In genomic region chr20:43976577-43976976, GRCh38 we compare ENCODE assay signal across 18 cellular contexts.
"Had no signal": no experiment of that assay in that cellular context is flagged by ENCODE, and none has a peak within 500 bp of the region (broad histone marks: within the 10 kb centered on the region; RNA-seq: fewer than 3 reads in every experiment).

No MANE protein-coding gene starts in this region.

- H3K9me3 ChIP-seq: prostate gland had no signal

- H3K4me3 Mint-ChIP-seq: activated T-helper 17 cell treated with anti-CD3 and anti-CD28 coated beads, Interleukin-2, amount 50 U/mL, for 72 hours; central memory CD8-positive, alpha-beta T cell; natural killer cell treated with Interleukin-12 subunit alpha and Interleukin-12 subunit beta and Interleukin-15 and Interleukin-18, amount 100 ng/mL, for 72 hours; T-helper 2 cell treated with Interferon-gamma antibody and Interleukin-4, amounts not matched to agents 5 μg/mL and 100 μg/mL, for 36 hours had no signal

- H3K36me3 ChIP-seq: brain microvascular endothelial cell, prostate gland had no signal

- H3K4me1 ChIP-seq: prostate gland had no signal

- H3K27me3 ChIP-seq: brain microvascular endothelial cell had no signal

- DNase-seq: activated naive CD4-positive, alpha-beta T cell treated with Interleukin-2 at 50 U/mL for 16 hours; anterior cingulate cortex; brain microvascular endothelial cell; effector CD8-positive, alpha-beta T cell; glutamatergic neuron; hypothalamus; stimulated activated CD4-positive, alpha-beta T cell treated with anti-CD3 and anti-CD28 coated beads, Interleukin-15, amount 100 ng/mL, for 24 hours; stimulated activated CD4-positive, alpha-beta T cell treated with anti-CD3 and anti-CD28 coated beads, Interleukin-4, amount 100 ng/mL, for 24 hours; stimulated activated naive CD4-positive, alpha-beta T cell; trophoblast cell had no signal

- ATAC-seq: activated T-helper 17 cell treated with anti-CD3 and anti-CD28 coated beads, Interleukin-2, amount 50 U/mL, for 72 hours; foreskin keratinocyte; natural killer cell treated with Interleukin-12 subunit alpha and Interleukin-12 subunit beta and Interleukin-15 and Interleukin-18, amount 100 ng/mL, for 72 hours; right cardiac atrium had no signal

- H3K27ac Mint-ChIP-seq: activated T-helper 17 cell treated with anti-CD3 and anti-CD28 coated beads, Interleukin-2, amount 50 U/mL, for 72 hours; T-helper 2 cell treated with Interferon-gamma antibody and Interleukin-4, amounts not matched to agents 5 μg/mL and 100 μg/mL, for 36 hours had no signal

- H3K4me3 ChIP-seq: prostate gland, skin epidermis had no signal

- H3K9me3 Mint-ChIP-seq: activated T-helper 17 cell treated with anti-CD3 and anti-CD28 coated beads, Interleukin-2, amount 50 U/mL, for 72 hours; central memory CD8-positive, alpha-beta T cell had no signal

- H3K27ac ChIP-seq: brain microvascular endothelial cell, foreskin keratinocyte, prostate gland, skin epidermis had no signal
